In genomic region chr12:89709994-89710872, GRCh38 we compare ENCODE assay signal across 1 cellular context.
A peak's percentile ranks its signal among the peaks of the same experiment; 100 is the strongest.
TF ChIP-seq lines count a peak whose summit lies in the region.

No MANE protein-coding gene starts in this region.

TF ChIP-seq in K562, 482 proteins besides CTCF, POLR2A, EP300 and RAD21 (continued from another document and continues in another):
- TF ChIP-seq ZBTB5 (IDR thresholded peaks at IDR 0.05) (no peak), SMAD2 (IDR thresholded peaks at IDR 0.05; ENCODE audit: low read depth, low read length) (no peak), KDM1A (IDR thresholded peaks at IDR 0.05) (0 out of 4 replicates have a peak, but pooled peaks of 1 of the 2 experiments have one; percentile 5), PHTF2 (CRISPR knock-in tag; IDR thresholded peaks at IDR 0.05) (no peak), CREB5 (CRISPR knock-in tag; IDR thresholded peaks at IDR 0.05) (no peak), RBFOX2 (IDR thresholded peaks at IDR 0.05; ENCODE audit: low read depth, low read length) (no peak), DACH1 (IDR thresholded peaks at IDR 0.05; ENCODE audit: partially characterized antibody) (peak; percentile 5), TRIM28 (IDR thresholded peaks at IDR 0.05) (0 out of 2 replicates have a peak, but pooled peaks have one; percentile 30), PCBP2 (IDR thresholded peaks at IDR 0.05; ENCODE audit: low read depth, low read length, poor library complexity, severe bottlenecking) (no peak), HSF4 (CRISPR knock-in tag; IDR thresholded peaks at IDR 0.05; ENCODE audit: borderline replicate concordance) (no peak), UBTF (IDR thresholded peaks at IDR 0.05; ENCODE audit: borderline replicate concordance in 1 of 2, low read depth in 2 of 2, low read length in 2 of 2) (peak in 1 of 2 experiments; percentile 41; a peak in 1 of 4 replicates), PKNOX1 (IDR thresholded peaks at IDR 0.05) (0 out of 2 replicates have a peak, but pooled peaks have one; percentile 7), ZNF395 (CRISPR knock-in tag; IDR thresholded peaks at IDR 0.05) (0 out of 2 replicates have a peak, but pooled peaks have one; percentile 16), PRDM10 (IDR thresholded peaks at IDR 0.05; ENCODE audit: partially characterized antibody) (no peak), KLF13 (tag; IDR thresholded peaks at IDR 0.05; ENCODE audit: borderline replicate concordance, low read depth) (no peak), ATF1 (CRISPR knock-in tag; IDR thresholded peaks at IDR 0.05) (no peak), ATF1 (tag; IDR thresholded peaks at IDR 0.05) (no peak), FOXK2 (conservative IDR thresholded peaks at IDR 0.05 in 1 of 2, IDR thresholded peaks at IDR 0.05 in 1 of 2; ENCODE audit: low read depth in 2 of 2) (no peak), HMG20A (CRISPR knock-in tag; conservative IDR thresholded peaks at IDR 0.05) (no peak), HCFC1 (IDR thresholded peaks at IDR 0.05; ENCODE audit: low read depth, low read length) (no peak), ZBTB43 (CRISPR knock-in tag; IDR thresholded peaks at IDR 0.05) (no peak), IRF1 (CRISPR knock-in tag; IDR thresholded peaks at IDR 0.05; ENCODE audit: borderline replicate concordance) (no peak), TCFL5 (CRISPR knock-in tag; conservative IDR thresholded peaks at IDR 0.05) (no peak), HNRNPH1 (optimal IDR thresholded peaks at IDR 0.05; ENCODE audit: low read depth, low read length) (no peak), MTA3 (IDR thresholded peaks at IDR 0.05; ENCODE audit: borderline replicate concordance) (peak; percentile 53; the same call in 1 of the 2 replicates), SMARCA5 (IDR thresholded peaks at IDR 0.05) (no peak), AFF4 (CRISPR knock-in tag; IDR thresholded peaks at IDR 0.05) (peak; percentile 92; the same call in 1 of the 2 replicates), BCOR (IDR thresholded peaks at IDR 0.05) (no peak; the same call in 1 of the 2 replicates), ID3 (CRISPR knock-in tag; IDR thresholded peaks at IDR 0.05) (no peak), ID3 (tag; IDR thresholded peaks at IDR 0.05) (0 out of 2 replicates have a peak, but pooled peaks have one; percentile 18), ZNF518B (CRISPR knock-in tag; IDR thresholded peaks at IDR 0.05) (no peak)
